In genomic region chr2:127142663-127143630, GRCh38 we compare ENCODE assay signal across 16 cellular contexts. TPM values are rescaled to one million over a fixed set of nuclear protein-coding genes. Genes with fewer than 3 reads are reported as not detected.
A peak's percentile ranks its signal among the peaks of the same experiment; 100 is the strongest.
DNase-seq lines count a peak whose midpoint lies in the region; ATAC-seq and TF ChIP-seq lines count a peak whose summit lies in the region.
"Had no signal": no experiment of that assay in that cellular context is flagged by ENCODE, and none has a peak within 500 bp of the region (broad histone marks: within the 10 kb centered on the region; RNA-seq: fewer than 3 reads in every experiment).

No MANE protein-coding gene starts in this region.

- DNase-seq in ELF-1 (ENCODE audit: low read depth, low spot score) (peak; percentile 40), brain microvascular endothelial cell (no peak), islet precursor cell (peak; percentile 54), spleen (no peak), SIG-M5 treated with dmso at 0.1 percent for 504 hours (lab: John Stamatoyannopoulos, UW; ENCODE audit: unreplicated experiment) (no peak), GM10266 (ENCODE audit: extremely low spot score) (no peak), NCI-H1436 (lab: John Stamatoyannopoulos, UW) (no peak)
- DNase-seq: activated CD4-positive, alpha-beta T cell treated with anti-CD3 and anti-CD28 coated beads, Interleukin-2, amount 50 U/mL, for 48 hours; activated gamma-delta T cell; GF-D8; NCI-H1105; NCI-H345; PC-3 had no signal

- TF ChIP-seq CTCF in brain microvascular endothelial cell (IDR thresholded peaks at IDR 0.05; ENCODE audit: low read depth, low read length, missing control alignments), result peak; percentile 45
- TF ChIP-seq CTCF in spleen (IDR thresholded peaks at IDR 0.05 in 8 of 11, conservative IDR thresholded peaks at IDR 0.05 in 3 of 11), result no peak
- no peak for TF ChIP-seq CTCF in GM10266 (IDR thresholded peaks at IDR 0.05; ENCODE audit: control insufficient read depth, insufficient read depth, low read depth, missing control alignments)

- H3K27ac ChIP-seq in brain microvascular endothelial cell (peak overlapping the region; percentile 58), spleen (peak overlapping the region; percentile 50 to 79 (median 70))

- in situ Hi-C loops in brain microvascular endothelial cell (cut with HindIII; ENCODE audit: low pct_ligation_motif_present, low sequenced_read_pairs), result no loop called here

- WGBS in spleen, 5 donors, result 86 to 94% (median 90%) methylated on average over 4 of the region's 4 CpGs

- peaks cover 11 to 28% (median 25%) of the 10 kb centered on the region in 6 donors for H3K4me1 ChIP-seq in spleen
- H3K4me1 ChIP-seq: parathyroid adenoma had no signal

- intact Hi-C loops in spleen (cut with DNase I; ENCODE audit: low total_unique reads), result no loop called here

- H3K27me3 ChIP-seq in brain microvascular endothelial cell (replicated peaks) (no peaks in the 10 kb centered on the region), spleen (replicated peaks in 1 of 7) (no peaks in the 10 kb centered on the region)

- no peak for ATAC-seq in HG02870 (IDR thresholded peaks at IDR 0.05; ENCODE audit: unreplicated experiment)
- ATAC-seq: CD8-positive, alpha-beta T cell had no signal

- H3K9me3 ChIP-seq in spleen, result no peaks in the 10 kb centered on the region

- H3K4me3 ChIP-seq in brain microvascular endothelial cell (ENCODE audit: low read depth, low read length) (no peak overlapping the region), spleen (no peak overlapping the region)

- no peaks in the 10 kb centered on the region for H3K36me3 ChIP-seq in brain microvascular endothelial cell (replicated peaks)
- H3K36me3 ChIP-seq in spleen, result no peaks in the 10 kb centered on the region

- no peak for TF ChIP-seq POLR2A in spleen (IDR thresholded peaks at IDR 0.05)

RNA-seq across cellular contexts. Expression of gene BIN1, which starts 36.0 kb away (rescaled TPM):
- 100 to 1,000 TPM in 2 of 7 donors, 10 to 100 TPM in 5; 60.0 to 123 (median 68.8) TPM for total RNA-seq in spleen
- polyA plus RNA-seq in spleen, result 100 to 1,000 TPM in 1 of 3 donors, 10 to 100 TPM in 2; 57.2 to 106 (median 71.9) TPM

Comparison
In these comparisons a context has a peak if more than half of its experiments do, and no peak if none do; other contexts are left out.
1. DNase-seq: peak in ELF-1 (single experiment) and islet precursor cell (single experiment); none in brain microvascular endothelial cell (single experiment), spleen (single experiment), SIG-M5 treated with dmso at 0.1 percent for 504 hours (single experiment), GM10266 (single experiment) and NCI-H1436 (single experiment).